9 cellular contexts compared by ENCODE assay signal in genomic region chr17:1617620-1618174, GRCh38. TPM values are rescaled to one million over a fixed set of nuclear protein-coding genes. Genes with fewer than 3 reads are reported as not detected.
DNase-seq lines count a peak whose midpoint lies in the region; ATAC-seq and TF ChIP-seq lines count a peak whose summit lies in the region.
"Had no signal": no experiment of that assay in that cellular context is flagged by ENCODE, and none has a peak within 500 bp of the region (broad histone marks: within the 10 kb centered on the region; RNA-seq: fewer than 3 reads in every experiment).

No MANE protein-coding gene starts in this region.

- 55 to 58% methylated on average over 20 of the region's 20 CpGs for WGBS in heart right ventricle, 2 donors
- WGBS in spleen, 5 donors, result 55 to 67% (median 60%) methylated on average over 20 of the region's 20 CpGs
- 74% methylated on average over 20 of the region's 20 CpGs for WGBS in esophagus muscularis mucosa

- peak overlapping the region; percentile 79 for H3K27ac Mint-ChIP-seq in WTC11

- H3K4me1 ChIP-seq in HCT116 (ENCODE audit: control insufficient read depth in 1 of 2, insufficient read depth in 2 of 2, low read length in 2 of 2) (peaks cover 41 to 48% of the 10 kb centered on the region in 2 experiments), heart right ventricle (peaks cover 0 to 28% (median 12%) of the 10 kb centered on the region in 9 donors), spleen (peaks cover 0 to 67% (median 30%) of the 10 kb centered on the region in 6 donors), esophagus muscularis mucosa (peaks cover 0 to 19% (median 4%) of the 10 kb centered on the region in 4 donors)

- CTCF ChIA-PET in HCT116 (lab: Charles Lee), result interaction anchor here (0.6 to 3.1 kb wide), 8 partner anchors 9 to 360 kb away, joined by 3 to 41 read pairs (median 5); partner anchors contain the start of gene SLC43A2
- CTCF ChIA-PET in WTC11 (lab: Charles Lee), result interaction anchor here (1.2 kb wide), 1 partner anchor 43 kb away, joined by 10 read pairs; no protein-coding TSS in a partner anchor

- intact Hi-C loops in HCT116 (cut with micrococcal nuclease), result no loop called here
- intact Hi-C loops in heart right ventricle (cut with DNase I), result loop anchor here in 1 of 10 donors (5.0 kb wide), 1 partner anchor 35 kb away; no protein-coding TSS in a partner anchor
- intact Hi-C loops in spleen (cut with DNase I; ENCODE audit: low total_unique reads), result no loop called here
- intact Hi-C loops in esophagus muscularis mucosa (cut with DNase I), result no loop called here

- no TSS peak for BruUV-seq in HCT116 (replicated peaks; lab: Mats Ljungman, UMichigan)

- H3K27ac ChIP-seq in HCT116 (ENCODE audit: low read depth, low read length), result peak overlapping the region; percentile 95
- peak overlapping the region in 5 of 10 donors; percentile 4 to 66 (median 58) for H3K27ac ChIP-seq in heart right ventricle
- H3K27ac ChIP-seq in spleen, result peak overlapping the region in 6 of 8 donors; percentile 29 to 73 (median 58)
- H3K27ac ChIP-seq in esophagus muscularis mucosa (replicated peaks in 1 of 4), result peak overlapping the region in 2 of 4 donors; percentile 36 to 45

- RAD21 ChIA-PET in HCT116 (lab: Charles Lee; ENCODE audit: low non-redundant PET in 1 of 2, low total read pairs in 2 of 2, uncharacterized antibody in 2 of 2, unreplicated experiment in 2 of 2), result interaction anchor here (1.0 to 1.3 kb wide), 3 partner anchors 43 to 46 kb away, joined by 4 to 11 read pairs (median 7); no protein-coding TSS in a partner anchor

- H3K36me3 ChIP-seq in HCT116 (ENCODE audit: control insufficient read depth in 1 of 2, insufficient read depth in 2 of 2, low read length in 2 of 2) (no peaks in the 10 kb centered on the region), heart right ventricle (peaks cover 0 to 64% (median 0%) of the 10 kb centered on the region in 9 donors), spleen (peaks cover 0 to 95% (median 19%) of the 10 kb centered on the region in 6 donors), esophagus muscularis mucosa (peaks cover 0 to 46% (median 13%) of the 10 kb centered on the region in 4 donors)

- H3K9me3 ChIP-seq in HCT116 (ENCODE audit: control insufficient read depth in 1 of 2, insufficient read depth in 1 of 2, low read depth in 1 of 2, low read length in 2 of 2), result no peaks in the 10 kb centered on the region
- H3K9me3 ChIP-seq in heart right ventricle, result no peaks in the 10 kb centered on the region
- H3K9me3 ChIP-seq in spleen, result no peaks in the 10 kb centered on the region
- H3K9me3 ChIP-seq in esophagus muscularis mucosa, result no peaks in the 10 kb centered on the region

- TF ChIP-seq CTCF in HCT116 (IDR thresholded peaks at IDR 0.05 in 2 of 3, conservative IDR thresholded peaks at IDR 0.05 in 1 of 3; ENCODE audit: borderline replicate concordance in 1 of 3, insufficient read depth in 1 of 3, low read depth in 2 of 3, low read length in 2 of 3) (peak; percentile 48 to 56 (median 52); a peak in 5 of 6 replicates), WTC11 (IDR thresholded peaks at IDR 0.05) (no peak), heart right ventricle (IDR thresholded peaks at IDR 0.05) (peak in 2 of 9 donors; percentile 12 to 20), spleen (IDR thresholded peaks at IDR 0.05 in 8 of 11, conservative IDR thresholded peaks at IDR 0.05 in 3 of 11) (peak in 2 of 11 experiments; percentile 11 to 13), esophagus muscularis mucosa (IDR thresholded peaks at IDR 0.05) (no peak)

- no peaks in the 10 kb centered on the region; the same call in 1 of the 2 replicates for H3K4me1 Mint-ChIP-seq in WTC11

- ATAC-seq in HCT116 (peak; percentile 89), WTC11 (no peak; the same call in 1 of the 2 replicates), heart right ventricle (peak; percentile 42 to 88 (median 76)), HG03159 (IDR thresholded peaks at IDR 0.05; ENCODE audit: unreplicated experiment) (no peak)

- peak overlapping the region; percentile 55 for H3K9ac ChIP-seq in HCT116 (ENCODE audit: low read length)

- POLR2A ChIA-PET in HCT116 (lab: Charles Lee), result interaction anchor here (0.8 to 2.3 kb wide), 5 partner anchors 11 to 99 kb away, joined by 3 to 16 read pairs (median 4); partner anchors contain the start of gene SLC43A2
- POLR2A ChIA-PET in WTC11 (lab: Charles Lee), result no interaction called here

- H3K4me2 ChIP-seq in HCT116 (ENCODE audit: low read length), result peak overlapping the region; percentile 76

- peaks cover 3% of the 10 kb centered on the region; the same call in 1 of the 2 replicates for H3K36me3 Mint-ChIP-seq in WTC11

- no peaks in the 10 kb centered on the region for H3K9me3 Mint-ChIP-seq in WTC11

- DNase-seq in HCT116 (ENCODE audit: low read depth, low spot score) (peak; percentile 93), WTC11 (ENCODE audit: low spot score) (no peak), heart right ventricle (peak in 1 of 2 donors; percentile 48), spleen (no peak), SHP77 treated with DMSO at 0.1 percent for 48 hours (lab: John Stamatoyannopoulos, UW) (no peak), esophagus muscularis mucosa (ENCODE audit: extremely low spot score) (no peak), AG08396 (ENCODE audit: low spot score) (no peak)
- DNase-seq: kidney glomerular epithelial cell had no signal

- H3K27me3 Mint-ChIP-seq in WTC11 (ENCODE audit: low read depth), result no peaks in the 10 kb centered on the region

- H3K4me3 Mint-ChIP-seq in WTC11, result no peak overlapping the region

- no peak for TF ChIP-seq EP300 in esophagus muscularis mucosa (IDR thresholded peaks at IDR 0.05)

- peak; percentile 55 for TF ChIP-seq RAD21 in HCT116 (IDR thresholded peaks at IDR 0.05; ENCODE audit: low read depth)

- no peaks in the 10 kb centered on the region for H4K20me1 ChIP-seq in HCT116 (ENCODE audit: insufficient read depth)

- H2AFZ ChIP-seq in HCT116 (ENCODE audit: low read depth, low read length, poor library complexity, severe bottlenecking), result no peak overlapping the region

- H3K4me3 ChIP-seq in HCT116 (replicated peaks in 1 of 2; ENCODE audit: low read depth in 1 of 2, low read length in 2 of 2) (peak overlapping the region; percentile 8 to 45; a peak in 3 of 4 replicates), heart right ventricle (peak overlapping the region in 1 of 10 donors; percentile 11), spleen (no peak overlapping the region), esophagus muscularis mucosa (no peak overlapping the region)

- no peaks in the 10 kb centered on the region for H3K9me2 ChIP-seq in HCT116 (ENCODE audit: insufficient read depth)

- H3K79me2 ChIP-seq in HCT116 (ENCODE audit: insufficient read depth, low read length), result no peaks in the 10 kb centered on the region

- H3K27me3 ChIP-seq in HCT116 (ENCODE audit: insufficient read depth, low read length) (no peaks in the 10 kb centered on the region), heart right ventricle (no peaks in the 10 kb centered on the region), spleen (replicated peaks in 1 of 7) (no peaks in the 10 kb centered on the region), esophagus muscularis mucosa (no peaks in the 10 kb centered on the region)

- TF ChIP-seq POLR2A in HCT116 (IDR thresholded peaks at IDR 0.05; ENCODE audit: borderline replicate concordance, extremely low read depth, insufficient read depth, insufficient read length) (no peak), spleen (IDR thresholded peaks at IDR 0.05) (no peak), esophagus muscularis mucosa (IDR thresholded peaks at IDR 0.05; ENCODE audit: low read depth) (no peak)

TF ChIP-seq in HCT116, 20 proteins besides CTCF, POLR2A, EP300 and RAD21 (continues in another document):
- TF ChIP-seq CBX3 (IDR thresholded peaks at IDR 0.05; ENCODE audit: low read depth) (peak; percentile 84), SP1 (IDR thresholded peaks at IDR 0.05; ENCODE audit: low read depth) (peak; percentile 87), MAX (IDR thresholded peaks at IDR 0.05) (peak; percentile 89)

RNA-seq across cellular contexts. Expression of gene SLC43A2, which starts 10.9 kb away (rescaled TPM):
- total RNA-seq in HCT116 (2021; ENCODE audit: unreplicated experiment) (12.6 TPM), WTC11 (2021) (10.3 to 11.6 TPM (median 11.0 TPM) in 3 replicates), heart right ventricle (10 to 100 TPM in 1 of 10 donors, 1 to 10 TPM in 9; 4.1 to 16.4 (median 7.0) TPM), spleen (10 to 100 TPM; 51.1 to 84.6 (median 67.3) TPM), esophagus muscularis mucosa (10 to 100 TPM in 3 of 4 donors, 1 to 10 TPM in 1; 7.1 to 20.0 (median 13.7) TPM)
- 10.0 and 12.0 TPM in 2 replicates for polyA plus RNA-seq in HCT116 (2012)
- polyA plus RNA-seq in heart right ventricle (1 to 10 TPM; 1.6 to 3.9 TPM), spleen (10 to 100 TPM; 12.6 to 26.8 (median 14.9) TPM)

RNA-seq across cellular contexts. Expression of gene SCARF1, which starts 27.8 kb away (rescaled TPM):
- total RNA-seq in HCT116 (2021; ENCODE audit: unreplicated experiment) (2.2 TPM), WTC11 (2021) (3.7 to 5.4 TPM (median 4.9 TPM) in 3 replicates), heart right ventricle (10 to 100 TPM in 7 of 10 donors, 1 to 10 TPM in 3; 7.6 to 18.8 (median 13.2) TPM), spleen (100 to 1,000 TPM in 2 of 7 donors, 10 to 100 TPM in 5; 55.5 to 112 (median 66.5) TPM), esophagus muscularis mucosa (10 to 100 TPM in 3 of 4 donors, 1 to 10 TPM in 1; 6.2 to 19.8 (median 12.8) TPM)
- polyA plus RNA-seq in HCT116 (2012), result 0.96 and 1.2 TPM in 2 replicates
- polyA plus RNA-seq in heart right ventricle (10 to 100 TPM; 10.2 to 22.6 TPM), spleen (10 to 100 TPM in 2 of 3 donors, 1 to 10 TPM in 1; 5.1 to 31.2 (median 13.6) TPM)

RNA-seq across cellular contexts. Expression of gene RILP, which starts 32.0 kb away (rescaled TPM):
- total RNA-seq in HCT116 (2021; ENCODE audit: unreplicated experiment) (11.6 TPM), WTC11 (2021) (10.2 to 13.8 TPM (median 11.7 TPM) in 3 replicates), heart right ventricle (10 to 100 TPM; 54.0 to 87.8 (median 63.2) TPM), spleen (10 to 100 TPM; 15.8 to 43.9 (median 28.9) TPM), esophagus muscularis mucosa (10 to 100 TPM; 15.8 to 41.5 (median 24.0) TPM)
- 10.8 and 13.4 TPM in 2 replicates for polyA plus RNA-seq in HCT116 (2012)
- polyA plus RNA-seq in heart right ventricle (100 to 1,000 TPM in 1 of 2 donors, 10 to 100 TPM in 1; 47.5 to 152 TPM), spleen (10 to 100 TPM; 14.7 to 25.6 (median 17.4) TPM)

RNA-seq across cellular contexts. Expression of gene PITPNA, which starts 55.1 kb away (rescaled TPM):
- total RNA-seq in HCT116 (2021; ENCODE audit: unreplicated experiment) (71.2 TPM), WTC11 (2021) (58.3 to 68.4 TPM (median 60.2 TPM) in 3 replicates), heart right ventricle (10 to 100 TPM; 39.5 to 61.0 (median 50.6) TPM), spleen (10 to 100 TPM; 47.3 to 88.0 (median 68.9) TPM), esophagus muscularis mucosa (10 to 100 TPM; 36.5 to 54.9 (median 47.8) TPM)
- 36.0 and 42.7 TPM in 2 replicates for polyA plus RNA-seq in HCT116 (2012)
- polyA plus RNA-seq in heart right ventricle (10 to 100 TPM in 1 of 2 donors, 1 to 10 TPM in 1; 8.0 to 36.9 TPM), spleen (10 to 100 TPM; 17.0 to 29.6 (median 17.1) TPM)

Comparison
In these comparisons a context has a peak if more than half of its experiments do, and no peak if none do; other contexts are left out.
1. ATAC-seq: peak in HCT116 (single experiment) and heart right ventricle (8 of 8); none in WTC11 (single experiment) and HG03159 (single experiment).
2. H3K4me3 ChIP-seq: peak in HCT116 (2 of 2); none in spleen (0 of 8) and esophagus muscularis mucosa (0 of 4).
3. CTCF ChIP-seq: peak in HCT116 (3 of 3); none in WTC11 (single experiment) and esophagus muscularis mucosa (0 of 3).
4. Of the 4 proteins assayed by ChIP-seq in both WTC11 and HCT116: peak only in WTC11: none; only in HCT116: CTCF, MAX and SP1; in both: none; in neither: 1.